In the genomic region with DNA sequence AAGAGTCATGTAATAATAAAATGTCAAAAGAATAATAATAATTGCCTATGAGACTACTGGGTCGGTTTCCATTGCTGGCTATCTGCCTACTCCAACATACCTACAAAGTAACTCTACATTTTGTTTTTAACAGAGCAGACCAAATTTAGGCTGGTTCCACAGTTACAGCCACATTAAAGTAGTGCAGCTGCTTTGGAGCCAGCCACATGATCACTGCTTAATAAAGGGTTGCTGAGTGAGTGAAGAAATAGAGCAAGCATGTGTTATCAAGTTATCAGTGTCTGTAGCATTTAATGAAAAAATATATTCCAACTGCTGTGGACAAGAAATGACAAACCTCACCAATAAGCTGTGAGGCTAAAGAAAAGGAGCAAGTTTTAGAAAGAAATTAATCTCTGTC, we compare ENCODE assay signal across 27 cellular contexts.
"Had no signal": no experiment of that assay in that cellular context is flagged by ENCODE, and none has a peak within 500 bp of the region (broad histone marks: within the 10 kb centered on the region; RNA-seq: fewer than 3 reads in every experiment).

No MANE protein-coding gene starts in this region.

- H3K9me3 ChIP-seq: esophagus muscularis mucosa, gastrocnemius medialis, heart left ventricle had no signal

- H3K27ac ChIP-seq: esophagus muscularis mucosa, foreskin keratinocyte, gastrocnemius medialis, heart left ventricle, VCaP had no signal

- H3K27me3 ChIP-seq: esophagus muscularis mucosa, foreskin keratinocyte, gastrocnemius medialis, heart left ventricle had no signal

- DNase-seq: activated CD4-positive, alpha-beta memory T cell treated with anti-CD3 and anti-CD28 coated beads, Interleukin-2, amount 10 ng/mL, durations not matched to agents 7 days and 5 days; activated CD4-positive, alpha-beta T cell treated with anti-CD3 and anti-CD28 coated beads for 1 hour; activated CD4-positive, alpha-beta T cell treated with anti-CD3 and anti-CD28 coated beads for 4 hours; activated CD4-positive, alpha-beta T cell treated with anti-CD3 and anti-CD28 coated beads, Interleukin-2, amount 10 ng/mL, durations not matched to agents 7 days and 5 days; activated CD4-positive, alpha-beta T cell treated with anti-CD3 and anti-CD28 coated beads, Interleukin-2, amount 50 U/mL, for 4 hours; activated CD8-positive, alpha-beta memory T cell treated with anti-CD3 and anti-CD28 coated beads, Interleukin-2, amount 50 U/mL, for 48 hours; activated gamma-delta T cell treated with Interleukin-2 at 50 U/mL for 16 hours; activated naive CD4-positive, alpha-beta T cell treated with anti-CD3 and anti-CD28 coated beads for 36 hours; activated naive CD8-positive, alpha-beta T cell treated with anti-CD3 and anti-CD28 coated beads, Interleukin-2, amount 10 ng/mL, durations not matched to agents 7 days and 5 days; activated T-cell treated with anti-CD3 and anti-CD28 coated beads for 4 hours; activated T-cell treated with anti-CD3 and anti-CD28 coated beads, Interleukin-2, amount 50 U/mL, for 24 hours; activated T-cell treated with anti-CD3 and anti-CD28 coated beads, Interleukin-2, amount 50 U/mL, for 72 hours; caudate nucleus; cortex of kidney; dermis blood vessel endothelial cell; effector CD4-positive, alpha-beta T cell; effector memory CD8-positive, alpha-beta T cell; erythroblast; foreskin keratinocyte; gastrocnemius medialis; glutamatergic neuron; heart left ventricle; T-helper 2 cell had no signal

- H3K36me3 ChIP-seq: esophagus muscularis mucosa, gastrocnemius medialis, heart left ventricle had no signal

- H3K36me3 Mint-ChIP-seq: activated naive CD4-positive, alpha-beta T cell treated with anti-CD3 and anti-CD28 coated beads, Interleukin-2, amount 50 U/mL, for 72 hours; activated naive CD8-positive, alpha-beta T cell treated with anti-CD3 and anti-CD28 coated beads, Interleukin-2, amount 10 ng/mL, durations not matched to agents 7 days and 5 days had no signal

- ATAC-seq: activated naive CD4-positive, alpha-beta T cell treated with anti-CD3 and anti-CD28 coated beads, Interleukin-2, amount 50 U/mL, for 72 hours; activated T-cell treated with anti-CD3 and anti-CD28 coated beads, Interleukin-2, amount 50 U/mL, for 72 hours; effector memory CD8-positive, alpha-beta T cell; foreskin keratinocyte; gastrocnemius medialis; heart left ventricle; WTC11 had no signal

- H3K27me3 Mint-ChIP-seq: activated CD4-positive, alpha-beta memory T cell treated with anti-CD3 and anti-CD28 coated beads, Interleukin-2, amount 10 ng/mL, durations not matched to agents 7 days and 5 days; activated CD4-positive, alpha-beta T cell treated with anti-CD3 and anti-CD28 coated beads, Interleukin-2, amount 10 ng/mL, durations not matched to agents 7 days and 5 days; activated naive CD8-positive, alpha-beta T cell treated with anti-CD3 and anti-CD28 coated beads, Interleukin-2, amount 10 ng/mL, durations not matched to agents 7 days and 5 days; activated T-cell treated with anti-CD3 and anti-CD28 coated beads, Interleukin-2, amount 50 U/mL, for 24 hours; effector memory CD8-positive, alpha-beta T cell had no signal

- H3K4me3 Mint-ChIP-seq: activated CD4-positive, alpha-beta memory T cell treated with anti-CD3 and anti-CD28 coated beads, Interleukin-2, amount 10 ng/mL, durations not matched to agents 7 days and 5 days; activated CD4-positive, alpha-beta T cell treated with anti-CD3 and anti-CD28 coated beads, Interleukin-2, amount 10 ng/mL, durations not matched to agents 7 days and 5 days; activated naive CD4-positive, alpha-beta T cell treated with anti-CD3 and anti-CD28 coated beads for 36 hours; activated naive CD8-positive, alpha-beta T cell treated with anti-CD3 and anti-CD28 coated beads, Interleukin-2, amount 10 ng/mL, durations not matched to agents 7 days and 5 days; activated T-cell treated with anti-CD3 and anti-CD28 coated beads, Interleukin-2, amount 50 U/mL, for 24 hours; activated T-cell treated with anti-CD3 and anti-CD28 coated beads, Interleukin-2, amount 50 U/mL, for 72 hours; effector memory CD8-positive, alpha-beta T cell; WTC11 had no signal

- H3K4me1 Mint-ChIP-seq: activated CD4-positive, alpha-beta memory T cell treated with anti-CD3 and anti-CD28 coated beads, Interleukin-2, amount 10 ng/mL, durations not matched to agents 7 days and 5 days; activated CD4-positive, alpha-beta T cell treated with anti-CD3 and anti-CD28 coated beads, Interleukin-2, amount 10 ng/mL, durations not matched to agents 7 days and 5 days; activated naive CD8-positive, alpha-beta T cell treated with anti-CD3 and anti-CD28 coated beads, Interleukin-2, amount 10 ng/mL, durations not matched to agents 7 days and 5 days had no signal

- H3K4me3 ChIP-seq: esophagus muscularis mucosa, gastrocnemius medialis, heart left ventricle had no signal

- H3K27ac Mint-ChIP-seq: activated CD4-positive, alpha-beta memory T cell treated with anti-CD3 and anti-CD28 coated beads, Interleukin-2, amount 10 ng/mL, durations not matched to agents 7 days and 5 days; activated CD4-positive, alpha-beta T cell treated with anti-CD3 and anti-CD28 coated beads, Interleukin-2, amount 10 ng/mL, durations not matched to agents 7 days and 5 days; activated naive CD4-positive, alpha-beta T cell treated with anti-CD3 and anti-CD28 coated beads for 36 hours; activated naive CD4-positive, alpha-beta T cell treated with anti-CD3 and anti-CD28 coated beads, Interleukin-2, amount 50 U/mL, for 72 hours; activated naive CD8-positive, alpha-beta T cell treated with anti-CD3 and anti-CD28 coated beads, Interleukin-2, amount 10 ng/mL, durations not matched to agents 7 days and 5 days; activated T-cell treated with anti-CD3 and anti-CD28 coated beads, Interleukin-2, amount 50 U/mL, for 24 hours; activated T-cell treated with anti-CD3 and anti-CD28 coated beads, Interleukin-2, amount 50 U/mL, for 72 hours; effector memory CD8-positive, alpha-beta T cell had no signal

- H3K4me1 ChIP-seq: foreskin keratinocyte, gastrocnemius medialis, heart left ventricle had no signal

- H3K9me3 Mint-ChIP-seq: activated CD4-positive, alpha-beta T cell treated with anti-CD3 and anti-CD28 coated beads, Interleukin-2, amount 10 ng/mL, durations not matched to agents 7 days and 5 days; activated naive CD4-positive, alpha-beta T cell treated with anti-CD3 and anti-CD28 coated beads for 36 hours; activated naive CD8-positive, alpha-beta T cell treated with anti-CD3 and anti-CD28 coated beads, Interleukin-2, amount 10 ng/mL, durations not matched to agents 7 days and 5 days; effector memory CD8-positive, alpha-beta T cell had no signal
